ENCODE assay signal across 21 cellular contexts in genomic region chr5:8053270-8053669, GRCh38.
"Had no signal": no experiment of that assay in that cellular context is flagged by ENCODE, and none has a peak within 500 bp of the region (broad histone marks: within the 10 kb centered on the region; RNA-seq: fewer than 3 reads in every experiment).

No MANE protein-coding gene starts in this region.

- H3K4me2 ChIP-seq: neural progenitor cell had no signal

- H3K9ac ChIP-seq: neural progenitor cell had no signal

- H3K9me3 ChIP-seq: lower lobe of right lung, psoas muscle, testis, tibial nerve, upper lobe of right lung had no signal

- H3K4me1 ChIP-seq: foreskin keratinocyte, left ventricle myocardium inferior, lower lobe of right lung, neural progenitor cell, psoas muscle, spleen, tibial nerve, upper lobe of right lung had no signal

- H3K36me3 ChIP-seq: left ventricle myocardium inferior, lower lobe of right lung, neural progenitor cell, spleen, tibial nerve, upper lobe of right lung had no signal

- H3K27me3 ChIP-seq: foreskin keratinocyte, neural progenitor cell, spleen, testis, tibial nerve, upper lobe of right lung had no signal

- H2AFZ ChIP-seq: neural progenitor cell had no signal

- H3K4me3 ChIP-seq: left ventricle myocardium inferior, lower lobe of right lung, neural progenitor cell, psoas muscle, spleen, testis, tibial nerve, upper lobe of right lung had no signal

- H3K27ac ChIP-seq: foreskin keratinocyte, left ventricle myocardium inferior, lower lobe of right lung, neural progenitor cell, psoas muscle, spleen, testis, tibial nerve, upper lobe of right lung had no signal

- DNase-seq: foreskin keratinocyte; immature natural killer cell; kidney; left cardiac atrium; left ventricle myocardium inferior; lower lobe of right lung; natural killer cell; occipital lobe; psoas muscle; retina; spleen; stimulated activated CD4-positive, alpha-beta T cell treated with anti-CD3 and anti-CD28 coated beads, Interleukin-15, amount 100 ng/mL, for 24 hours; stimulated activated CD4-positive, alpha-beta T cell treated with anti-CD3 and anti-CD28 coated beads, Interleukin-1b, Interleukin-23, amount 100 ng/mL, for 48 hours; stimulated activated CD4-positive, alpha-beta T cell treated with anti-CD3 and anti-CD28 coated beads, Interleukin-4, amount 100 ng/mL, for 24 hours; stimulated activated naive CD8-positive, alpha-beta T cell treated with anti-CD3 and anti-CD28 coated beads, Interleukin-15, amount 100 ng/mL, for 72 hours; testis; upper lobe of right lung had no signal

- ATAC-seq: foreskin keratinocyte; left cardiac atrium; lower lobe of right lung; psoas muscle; sciatic nerve; stimulated activated memory B cell treated with anti-CD40 and anti-IgM and Interleukin-4, amounts not matched to agents 10 μg/mL and 1 μg/mL and 100 μg/mL, for 72 hours; stimulated activated naive CD8-positive, alpha-beta T cell treated with anti-CD3 and anti-CD28 coated beads, Interleukin-15, amount 100 ng/mL, for 72 hours; upper lobe of right lung had no signal
